ENCODE assay signal across 25 cellular contexts in genomic region chr19:2500861-2501260, GRCh38. TPM values are rescaled to one million over a fixed set of nuclear protein-coding genes. Genes with fewer than 3 reads are reported as not detected.
DNase-seq lines count a peak whose midpoint lies in the region; ATAC-seq and TF ChIP-seq lines count a peak whose summit lies in the region.
"Had no signal": no experiment of that assay in that cellular context is flagged by ENCODE, and none has a peak within 500 bp of the region (broad histone marks: within the 10 kb centered on the region; RNA-seq: fewer than 3 reads in every experiment).

No MANE protein-coding gene starts in this region.

- no peaks in the 10 kb centered on the region for H3K9me3 ChIP-seq in left lung
- no peaks in the 10 kb centered on the region for H3K9me3 ChIP-seq in smooth muscle cell (replicated peaks; ENCODE audit: low read depth)
- H3K9me3 ChIP-seq: sigmoid colon, tibial nerve had no signal

- intact Hi-C loops in left lung (cut with DNase I): no loop called here

- no peak overlapping the region for H2AFZ ChIP-seq in smooth muscle cell (ENCODE audit: low read depth)
- H2AFZ ChIP-seq: hepatocyte had no signal

- H3K27me3 ChIP-seq in H7 (ENCODE audit: control insufficient read depth, insufficient read depth, low read length) (no peaks in the 10 kb centered on the region), left lung (no peaks in the 10 kb centered on the region), smooth muscle cell (ENCODE audit: low read depth) (no peaks in the 10 kb centered on the region)
- H3K27me3 ChIP-seq: brain microvascular endothelial cell, hepatocyte had no signal

- 48% methylated on average over 12 of the region's 12 CpGs for WGBS in smooth muscle cell (ENCODE audit: low lambda C conversion rate)

- CTCF ChIA-PET in RWPE1 (lab: Yijun Ruan, JAX): no interaction called here

- H3K4me2 ChIP-seq in smooth muscle cell: peak overlapping the region; percentile 54
- H3K4me2 ChIP-seq: hepatocyte had no signal

- peak overlapping the region; percentile 35 for H3K27ac ChIP-seq in RWPE1
- no peak overlapping the region for H3K27ac ChIP-seq in left lung
- H3K27ac ChIP-seq in smooth muscle cell (ENCODE audit: low read depth): peak overlapping the region; percentile 73
- H3K27ac ChIP-seq: brain microvascular endothelial cell, coronary artery, hepatocyte, tibial nerve had no signal

- POLR2A ChIA-PET in RWPE1 (lab: Yijun Ruan, JAX; ENCODE audit: low non-redundant PET): no interaction called here

- H3K4me1 ChIP-seq in left lung (peaks cover 3 to 18% of the 10 kb centered on the region in 2 donors), smooth muscle cell (ENCODE audit: low read depth) (no peaks in the 10 kb centered on the region)

- H3F3A ChIP-seq in smooth muscle cell (ENCODE audit: low read depth): peaks cover 17% of the 10 kb centered on the region

- no peak for TF ChIP-seq CTCF in RWPE1 (conservative IDR thresholded peaks at IDR 0.05; ENCODE audit: low read depth)
- TF ChIP-seq CTCF in left lung (IDR thresholded peaks at IDR 0.05): no peak
- TF ChIP-seq CTCF in smooth muscle cell (IDR thresholded peaks at IDR 0.05; ENCODE audit: borderline replicate concordance, insufficient read depth, poor library complexity, severe bottlenecking): no peak

- H3K36me3 ChIP-seq in H7 (replicated peaks; ENCODE audit: control insufficient read depth, insufficient read depth, low read length): no peaks in the 10 kb centered on the region
- H3K36me3 ChIP-seq in left lung: no peaks in the 10 kb centered on the region
- no peaks in the 10 kb centered on the region for H3K36me3 ChIP-seq in smooth muscle cell (ENCODE audit: low read depth)
- H3K36me3 ChIP-seq: brain microvascular endothelial cell, sigmoid colon, tibial nerve had no signal

- DNase-seq in H7 (peak; percentile 68), RWPE1 (ENCODE audit: low spot score) (no peak), left lung (peak in 1 of 2 donors; percentile 51), smooth muscle cell (lab: John Stamatoyannopoulos, UW; ENCODE audit: unreplicated experiment) (no peak), left lobe of liver (ENCODE audit: low spot score) (no peak), SHP77 treated with DMSO at 0.1 percent for 48 hours (lab: John Stamatoyannopoulos, UW) (no peak)
- no peak for DNase-seq in stimulated activated CD4-positive, alpha-beta T cell treated with anti-CD3 and anti-CD28 coated beads, Interleukin-15, amount 100 ng/mL, for 24 hours
- DNase-seq: activated CD4-positive, alpha-beta T cell treated with anti-CD3 and anti-CD28 coated beads for 48 hours; activated CD8-positive, alpha-beta memory T cell treated with anti-CD3 and anti-CD28 coated beads, Interleukin-2, amount 50 U/mL, for 4 hours; activated naive CD8-positive, alpha-beta T cell treated with anti-CD3 and anti-CD28 coated beads, Interleukin-2, amount 10 ng/mL, durations not matched to agents 7 days and 5 days; brain microvascular endothelial cell; CD4-positive, alpha-beta T cell; Kasumi-1; NCI-H1105; NCI-H2081; NCI-H510A treated with DMSO at 0.1 percent for 48 hours; occipital lobe; RPMI8226; sigmoid colon; stimulated activated naive CD4-positive, alpha-beta T cell treated with Interleukin-2 at 50 U/mL for 16 hours had no signal

- H3K4me3 ChIP-seq in H7 (ENCODE audit: insufficient read depth, low read depth, low read length) (no peak overlapping the region), left lung (no peak overlapping the region), smooth muscle cell (no peak overlapping the region)
- H3K4me3 ChIP-seq: coronary artery, GM12878, hepatocyte, sigmoid colon, tibial nerve had no signal

- no peak overlapping the region for H3K9ac ChIP-seq in smooth muscle cell (ENCODE audit: low read depth)

- ATAC-seq in left lung (peak; percentile 83), left lobe of liver (no peak), HG03196 (IDR thresholded peaks at IDR 0.05; ENCODE audit: unreplicated experiment) (no peak)
- ATAC-seq: GM12878 had no signal

- no peaks in the 10 kb centered on the region for H3K79me2 ChIP-seq in smooth muscle cell (ENCODE audit: low read depth)
- H3K79me2 ChIP-seq: hepatocyte had no signal

- no peaks in the 10 kb centered on the region for H4K20me1 ChIP-seq in smooth muscle cell (ENCODE audit: low read depth)

RNA-seq across cellular contexts. Expression of gene GADD45B, which starts 24.9 kb away (rescaled TPM):
- total RNA-seq in H7 (2014; rRNA removed; shearing (Covaris generic)): 29.4 and 39.9 TPM in 2 replicates
- 10 to 100 TPM; 54.0 to 73.5 TPM for total RNA-seq in left lung
- total RNA-seq in smooth muscle cell: 252 and 326 TPM in 2 replicates
- 435 and 533 TPM in 2 replicates for polyA plus RNA-seq in smooth muscle cell
- total RNA-seq in left lobe of liver: 52.1 TPM

RNA-seq across cellular contexts. Expression of gene LMNB2, which starts 44.1 kb away (rescaled TPM):
- total RNA-seq in H7 (2014; rRNA removed; shearing (Covaris generic)): 204 and 229 TPM in 2 replicates
- total RNA-seq in left lung (10 to 100 TPM; 35.1 to 40.5 TPM), smooth muscle cell (21.7 and 25.5 TPM in 2 replicates), left lobe of liver (7.4 TPM)
- 29.5 and 41.8 TPM in 2 replicates for polyA plus RNA-seq in smooth muscle cell

Comparison
In these comparisons a context has a peak if more than half of its experiments do, and no peak if none do; other contexts are left out.
1. H3K27ac ChIP-seq: peak in RWPE1 (single experiment) and smooth muscle cell (single experiment); none in left lung (0 of 2).